In the genomic region with DNA sequence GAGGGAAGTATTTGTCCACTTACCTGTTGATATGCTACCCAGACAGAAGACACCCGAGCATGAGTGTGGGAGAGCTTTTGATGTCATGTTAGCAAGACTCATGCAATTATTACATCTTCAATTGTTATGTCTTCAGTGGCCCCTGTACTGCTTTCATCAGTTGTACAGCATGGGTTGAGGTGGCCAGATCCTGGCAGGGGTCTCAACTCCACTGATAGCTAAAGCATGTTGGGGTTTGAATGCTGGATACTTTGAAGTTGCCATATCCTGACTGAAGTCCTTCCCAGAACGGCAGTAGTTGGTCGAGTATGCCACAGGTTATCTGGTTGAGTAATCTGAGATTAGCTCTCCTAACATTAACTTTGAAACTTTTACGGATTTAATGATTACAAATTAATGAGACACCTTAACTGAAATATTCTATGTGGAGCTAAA, we compare ENCODE assay signal across 8 cellular contexts.
DNase-seq lines count a peak whose midpoint lies in the region; TF ChIP-seq lines count a peak whose summit lies in the region.

No MANE protein-coding gene starts in this region.

- no peaks in the 10 kb centered on the region for H3K36me3 ChIP-seq in iPS-15b (ENCODE audit: control insufficient read depth, insufficient read depth, low read length)
- H3K36me3 ChIP-seq in subcutaneous abdominal adipose tissue (ENCODE audit: control insufficient read depth in 5 of 5, insufficient read depth in 5 of 5, low read length in 5 of 5): peaks cover 17 to 24% (median 20%) of the 10 kb centered on the region in 5 donors

- H3K9ac ChIP-seq in iPS-15b (ENCODE audit: low read depth, low read length) (no peak overlapping the region), subcutaneous abdominal adipose tissue (ENCODE audit: low read length in 5 of 5) (peak overlapping the region; percentile 77 to 97 (median 91))

- peak overlapping the region; percentile 88 for H3K4me3 ChIP-seq in WI38 (ENCODE audit: low read depth, low read length)
- peak overlapping the region; percentile 86 for H3K4me3 ChIP-seq in iPS-15b (ENCODE audit: low read depth, low read length)
- peak overlapping the region; percentile 84 to 92 (median 87) for H3K4me3 ChIP-seq in subcutaneous abdominal adipose tissue (ENCODE audit: low read depth in 1 of 5, low read length in 5 of 5)

- no peaks in the 10 kb centered on the region for H3K27me3 ChIP-seq in iPS-15b (ENCODE audit: control insufficient read depth, insufficient read depth, low read length)
- H3K27me3 ChIP-seq in subcutaneous abdominal adipose tissue (ENCODE audit: control insufficient read depth in 5 of 5, insufficient read depth in 4 of 5, low read length in 5 of 5): no peaks in the 10 kb centered on the region

- TF ChIP-seq CTCF in WI38 (IDR thresholded peaks at IDR 0.05; ENCODE audit: low read depth, low read length): no peak

- peak overlapping the region; percentile 86 for H3K27ac ChIP-seq in subcutaneous abdominal adipose tissue (ENCODE audit: low read depth, low read length)

- no peaks in the 10 kb centered on the region for H3K9me3 ChIP-seq in iPS-15b (ENCODE audit: control insufficient read depth, insufficient read depth, low read length)
- H3K9me3 ChIP-seq in subcutaneous abdominal adipose tissue (ENCODE audit: control insufficient read depth in 5 of 5, low read length in 5 of 5): no peaks in the 10 kb centered on the region

- H3K4me1 ChIP-seq in iPS-15b (ENCODE audit: control insufficient read depth, insufficient read depth, low read length): peaks cover 3% of the 10 kb centered on the region
- peaks cover 3 to 45% (median 31%) of the 10 kb centered on the region in 5 donors for H3K4me1 ChIP-seq in subcutaneous abdominal adipose tissue (ENCODE audit: control insufficient read depth in 5 of 5, insufficient read depth in 5 of 5, low read length in 5 of 5)

- DNase-seq in SIG-M5 treated with dmso at 0.1 percent for 504 hours (lab: John Stamatoyannopoulos, UW; ENCODE audit: unreplicated experiment) (peak; percentile 43), SIG-M5 (lab: John Stamatoyannopoulos, UW) (no peak), OCI-M2 (lab: John Stamatoyannopoulos, UW; ENCODE audit: unreplicated experiment) (no peak), GF-D8 (lab: John Stamatoyannopoulos, UW) (no peak), NCI-H187 (lab: John Stamatoyannopoulos, UW) (no peak)
